ENCODE assay signal across 11 cellular contexts in the genomic region with DNA sequence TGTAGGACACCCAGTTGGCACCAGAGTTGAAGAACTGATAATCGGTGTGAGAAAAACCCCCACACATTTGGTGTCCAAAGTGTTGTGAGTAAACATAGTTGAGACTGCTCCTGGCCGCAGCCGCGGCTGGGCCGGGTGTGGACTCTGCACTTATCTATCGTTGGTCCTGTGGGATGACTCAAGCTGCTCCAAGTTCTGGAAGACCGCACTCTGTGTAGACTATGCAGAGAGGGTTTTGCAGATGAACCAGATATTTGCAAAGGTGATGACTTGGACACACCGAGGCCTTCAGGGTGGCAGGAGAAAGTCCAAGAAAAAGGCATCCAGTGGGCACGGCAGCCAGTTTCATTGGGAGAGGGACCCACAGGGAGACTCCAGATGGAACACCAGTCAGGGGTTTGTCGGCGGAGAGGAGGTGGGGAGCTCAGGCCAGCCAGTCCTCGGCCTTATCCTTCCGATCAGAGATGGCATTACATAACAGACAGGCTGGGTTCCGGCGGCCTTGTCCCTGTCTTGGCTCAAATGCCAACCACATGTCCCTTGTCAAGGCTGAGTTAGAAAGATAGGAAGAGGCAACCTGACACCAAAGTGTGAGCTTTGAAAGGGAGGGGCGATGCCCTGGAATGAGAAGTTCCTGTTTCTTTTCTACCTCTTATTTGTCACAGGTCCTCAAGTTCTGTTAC. TPM values are rescaled to one million over a fixed set of nuclear protein-coding genes. Genes with fewer than 3 reads are reported as not detected.
A peak's percentile ranks its signal among the peaks of the same experiment; 100 is the strongest.
DNase-seq lines count a peak whose midpoint lies in the region; ATAC-seq and TF ChIP-seq lines count a peak whose summit lies in the region.
"Had no signal": no experiment of that assay in that cellular context is flagged by ENCODE, and none has a peak within 500 bp of the region (broad histone marks: within the 10 kb centered on the region; RNA-seq: fewer than 3 reads in every experiment).

No MANE protein-coding gene starts in this region.

- H3K27ac Mint-ChIP-seq in GM23338 = no peak overlapping the region

- peaks cover 11% of the 10 kb centered on the region for H3K27me3 Mint-ChIP-seq in GM23338 (ENCODE audit: insufficient read depth, low read depth, poor library complexity)

- H3K4me1 Mint-ChIP-seq in GM23338 = peaks cover 25% of the 10 kb centered on the region

- peak overlapping the region in 1 of 3 donors; percentile 60 for H3K4me3 ChIP-seq in breast epithelium
- H3K4me3 ChIP-seq in Peyer's patch = no peak overlapping the region
- no peak overlapping the region for H3K4me3 ChIP-seq in GM23338
- H3K4me3 ChIP-seq: SK-N-MC had no signal

- ATAC-seq in GM21717 (IDR thresholded peaks at IDR 0.05; ENCODE audit: unreplicated experiment) = no peak
- ATAC-seq in GM23338 = no peak

- in situ Hi-C loops in KBM-7 (cut with MboI; ENCODE audit: low pct_unique_long_range_greater_than_20kb, low sequenced_read_pairs) = no loop called here

- DNase-seq in A172 (ENCODE audit: low spot score) = peak; percentile 76
- peak; percentile 98 for DNase-seq in KBM-7
- DNase-seq in breast epithelium (ENCODE audit: low spot score in 2 of 2) = no peak
- peak; percentile 64 for DNase-seq in mesenteric fat pad (ENCODE audit: low spot score)
- DNase-seq in GM19240 (ENCODE audit: insufficient read length, low spot score) = no peak
- no peak for DNase-seq in Peyer's patch
- DNase-seq in GM23338 (ENCODE audit: low spot score) = no peak
- DNase-seq: DND-41; stimulated activated CD4-positive, alpha-beta T cell treated with anti-CD3 and anti-CD28 coated beads, Interleukin-12 subunit alpha, Interleukin-12 subunit beta, amount 100 ng/mL, for 4 hours had no signal

- H3K4me1 ChIP-seq in breast epithelium (no peaks in the 10 kb centered on the region), Peyer's patch (peaks cover 0 to 1% (median 0%) of the 10 kb centered on the region in 4 donors), GM23338 (ENCODE audit: insufficient read depth) (peaks cover 9% of the 10 kb centered on the region; the same call in 1 of the 2 replicates)

- no peak overlapping the region for H2AFZ ChIP-seq in GM23338

- H3F3A ChIP-seq in GM23338 (replicated peaks; ENCODE audit: low read depth) = no peaks in the 10 kb centered on the region

- no peaks in the 10 kb centered on the region for H4K20me1 ChIP-seq in GM23338 (replicated peaks; ENCODE audit: insufficient read depth)

- H3K4me3 Mint-ChIP-seq in GM23338 = no peak overlapping the region

- H3K36me3 ChIP-seq in breast epithelium (no peaks in the 10 kb centered on the region), Peyer's patch (no peaks in the 10 kb centered on the region), GM23338 (ENCODE audit: insufficient read depth) (no peaks in the 10 kb centered on the region)

- TF ChIP-seq POLR2A in breast epithelium (IDR thresholded peaks at IDR 0.05) (no peak), Peyer's patch (IDR thresholded peaks at IDR 0.05) (no peak)

- H3K79me2 ChIP-seq in GM23338 (replicated peaks; ENCODE audit: insufficient read depth) = no peaks in the 10 kb centered on the region

- no peaks in the 10 kb centered on the region for H3K9me3 Mint-ChIP-seq in GM23338

- intact Hi-C loops in breast epithelium (cut with DNase I; ENCODE audit: low total_unique reads) = no loop called here

- no peaks in the 10 kb centered on the region for H3K27me3 ChIP-seq in breast epithelium
- no peaks in the 10 kb centered on the region for H3K27me3 ChIP-seq in Peyer's patch
- no peaks in the 10 kb centered on the region for H3K27me3 ChIP-seq in GM23338 (ENCODE audit: insufficient read depth)

- H3K9me3 ChIP-seq in breast epithelium = no peaks in the 10 kb centered on the region
- H3K9me3 ChIP-seq in Peyer's patch = no peaks in the 10 kb centered on the region

- H3K36me3 Mint-ChIP-seq in GM23338 (ENCODE audit: low read depth) = no peaks in the 10 kb centered on the region

- no peak overlapping the region for H3K4me2 ChIP-seq in GM23338

- H3K27ac ChIP-seq in breast epithelium (peak overlapping the region; percentile 85 to 87), Peyer's patch (peak overlapping the region in 2 of 4 donors; percentile 22 to 40), GM23338 (ENCODE audit: low read depth) (no peak overlapping the region)
- H3K27ac ChIP-seq: SK-N-MC had no signal

- no peak for TF ChIP-seq CTCF in breast epithelium (IDR thresholded peaks at IDR 0.05)
- TF ChIP-seq CTCF in Peyer's patch (IDR thresholded peaks at IDR 0.05) = no peak
- no peak for TF ChIP-seq CTCF in GM23338 (conservative IDR thresholded peaks at IDR 0.05; ENCODE audit: low read depth in 2 of 2)

- 0 out of 2 replicates have a peak, but pooled peaks cover 4% of the 10 kb centered on the region for H3K9me2 ChIP-seq in GM23338 (ENCODE audit: insufficient read depth)

TF ChIP-seq in GM23338, 12 proteins besides CTCF, POLR2A, EP300 and RAD21 (continues in another document):
- TF ChIP-seq STAT1 (IDR thresholded peaks at IDR 0.05; ENCODE audit: unreplicated experiment) (no peak), NANOG (IDR thresholded peaks at IDR 0.05; ENCODE audit: borderline replicate concordance) (no peak), ZNF114 (CRISPR knock-in tag; IDR thresholded peaks at IDR 0.05) (no peak), EZH2phosphoT487 (IDR thresholded peaks at IDR 0.05; ENCODE audit: unreplicated experiment) (no peak), EZH2 (IDR thresholded peaks at IDR 0.05; ENCODE audit: low read depth, unreplicated experiment) (no peak), ETS1 (IDR thresholded peaks at IDR 0.05) (no peak), ZNF331 (CRISPR knock-in tag; IDR thresholded peaks at IDR 0.05; ENCODE audit: low read depth) (no peak), POLR2AphosphoS5 (IDR thresholded peaks at IDR 0.05; ENCODE audit: low read depth) (no peak)
- TF ChIP-seq, protein P1, sequence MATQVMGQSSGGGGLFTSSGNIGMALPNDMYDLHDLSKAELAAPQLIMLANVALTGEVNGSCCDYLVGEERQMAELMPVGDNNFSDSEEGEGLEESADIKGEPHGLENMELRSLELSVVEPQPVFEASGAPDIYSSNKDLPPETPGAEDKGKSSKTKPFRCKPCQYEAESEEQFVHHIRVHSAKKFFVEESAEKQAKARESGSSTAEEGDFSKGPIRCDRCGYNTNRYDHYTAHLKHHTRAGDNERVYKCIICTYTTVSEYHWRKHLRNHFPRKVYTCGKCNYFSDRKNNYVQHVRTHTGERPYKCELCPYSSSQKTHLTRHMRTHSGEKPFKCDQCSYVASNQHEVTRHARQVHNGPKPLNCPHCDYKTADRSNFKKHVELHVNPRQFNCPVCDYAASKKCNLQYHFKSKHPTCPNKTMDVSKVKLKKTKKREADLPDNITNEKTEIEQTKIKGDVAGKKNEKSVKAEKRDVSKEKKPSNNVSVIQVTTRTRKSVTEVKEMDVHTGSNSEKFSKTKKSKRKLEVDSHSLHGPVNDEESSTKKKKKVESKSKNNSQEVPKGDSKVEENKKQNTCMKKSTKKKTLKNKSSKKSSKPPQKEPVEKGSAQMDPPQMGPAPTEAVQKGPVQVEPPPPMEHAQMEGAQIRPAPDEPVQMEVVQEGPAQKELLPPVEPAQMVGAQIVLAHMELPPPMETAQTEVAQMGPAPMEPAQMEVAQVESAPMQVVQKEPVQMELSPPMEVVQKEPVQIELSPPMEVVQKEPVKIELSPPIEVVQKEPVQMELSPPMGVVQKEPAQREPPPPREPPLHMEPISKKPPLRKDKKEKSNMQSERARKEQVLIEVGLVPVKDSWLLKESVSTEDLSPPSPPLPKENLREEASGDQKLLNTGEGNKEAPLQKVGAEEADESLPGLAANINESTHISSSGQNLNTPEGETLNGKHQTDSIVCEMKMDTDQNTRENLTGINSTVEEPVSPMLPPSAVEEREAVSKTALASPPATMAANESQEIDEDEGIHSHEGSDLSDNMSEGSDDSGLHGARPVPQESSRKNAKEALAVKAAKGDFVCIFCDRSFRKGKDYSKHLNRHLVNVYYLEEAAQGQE (IDR thresholded peaks at IDR 0.05; ENCODE audit: unreplicated experiment) = no peak

RNA-seq across cellular contexts. Expression of gene C2CD2, which starts 21.1 kb away (rescaled TPM):
- 19.7 and 31.4 TPM in 2 replicates for total RNA-seq in A172 (2014; rRNA removed; shearing (Covaris generic))
- 10 to 100 TPM; 37.0 to 73.8 (median 41.6) TPM for total RNA-seq in breast epithelium
- 125 TPM for total RNA-seq in mesenteric fat pad
- total RNA-seq in Peyer's patch = 10 to 100 TPM in 3 of 4 donors, 1 to 10 TPM in 1; 6.7 to 22.3 (median 17.3) TPM
- 12.7 and 16.2 TPM in 2 replicates for total RNA-seq in GM23338 (2014; rRNA removed; shearing (Covaris generic))
- polyA plus RNA-seq in GM23338 (2016; fragmentation: Nextera tagmentation; extraction: Ambion mirVana) = 3.1 and 4.5 TPM in 2 replicates

RNA-seq across cellular contexts. Expression of gene PRDM15, which starts 53.6 kb away (rescaled TPM):
- total RNA-seq in A172 (2014; rRNA removed; shearing (Covaris generic)) = 5.2 and 8.3 TPM in 2 replicates
- total RNA-seq in breast epithelium (10 to 100 TPM in 1 of 3 donors, 1 to 10 TPM in 2; 6.6 to 14.1 (median 9.2) TPM), mesenteric fat pad (8.0 TPM), Peyer's patch (10 to 100 TPM in 3 of 4 donors, 1 to 10 TPM in 1; 9.3 to 47.9 (median 16.9) TPM)
- 8.2 and 10.6 TPM in 2 replicates for total RNA-seq in GM23338 (2014; rRNA removed; shearing (Covaris generic))
- 3.0 and 3.1 TPM in 2 replicates for polyA plus RNA-seq in GM23338 (2016; fragmentation: Nextera tagmentation; extraction: Ambion mirVana)

Comparison
In these comparisons a context has a peak if more than half of its experiments do, and no peak if none do; other contexts are left out.
1. DNase-seq: peak in A172 (single experiment), KBM-7 (single experiment) and mesenteric fat pad (single experiment); none in breast epithelium (0 of 2), GM19240 (single experiment), Peyer's patch (0 of 3) and GM23338 (single experiment).